8 cellular contexts compared by ENCODE assay signal in the genomic region with DNA sequence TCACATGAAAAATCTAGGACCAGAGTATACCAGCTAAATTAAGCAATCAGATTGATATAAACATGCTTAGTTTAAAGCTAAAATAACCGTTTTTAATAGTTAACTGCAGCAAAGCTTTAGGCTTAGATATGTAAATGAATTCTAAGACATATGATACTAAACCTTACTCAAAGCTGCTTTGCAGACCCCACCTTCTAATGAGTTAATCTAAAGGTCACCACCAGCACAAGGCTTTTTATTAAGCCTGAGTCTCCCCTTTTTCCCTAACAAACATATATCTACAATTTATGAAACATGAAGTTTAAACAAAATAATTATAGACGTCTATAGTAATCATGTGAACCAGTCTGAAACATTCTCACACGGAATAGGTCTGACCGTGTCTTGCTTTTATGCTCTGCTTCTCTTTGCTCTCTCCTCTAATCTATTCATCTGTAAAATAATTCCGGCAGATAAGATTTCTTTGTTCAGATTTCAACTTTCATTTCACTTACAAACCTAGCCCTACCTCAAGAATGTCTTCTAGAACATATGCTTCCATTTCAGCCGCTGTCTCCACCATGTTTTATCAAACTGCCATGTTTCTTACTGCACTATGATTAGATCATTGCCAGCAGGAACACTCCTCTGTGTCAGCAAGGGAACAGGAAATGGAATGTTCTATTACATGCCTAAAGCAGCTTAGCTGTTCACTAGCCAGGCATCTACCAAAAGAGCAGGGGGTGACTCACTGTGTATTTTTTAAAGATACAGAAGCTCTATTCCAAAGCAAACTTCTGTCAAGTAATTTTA. TPM values are rescaled to one million over a fixed set of nuclear protein-coding genes. Genes with fewer than 3 reads are reported as not detected.
A peak's percentile ranks its signal among the peaks of the same experiment; 100 is the strongest.
DNase-seq lines count a peak whose midpoint lies in the region; ATAC-seq, FAIRE-seq and TF ChIP-seq lines count a peak whose summit lies in the region.

No MANE protein-coding gene starts in this region.

- no peaks in the 10 kb centered on the region for H3K36me3 ChIP-seq in A673 (ENCODE audit: insufficient read depth, low read length, poor library complexity, severe bottlenecking)
- no peaks in the 10 kb centered on the region for H3K36me3 ChIP-seq in bronchial epithelial cell (ENCODE audit: control insufficient read depth, insufficient read depth, low read length)

- H3K4me1 ChIP-seq in A673 (ENCODE audit: insufficient read depth, low read length, poor library complexity, severe bottlenecking) = no peaks in the 10 kb centered on the region

- peak; percentile 88 for FAIRE-seq in bronchial epithelial cell (lab: Jason Lieb, UNC)

- POLR2A ChIA-PET in A673 (lab: Charles Lee; ENCODE audit: low non-redundant PET) = interaction anchor here (0.6 kb wide), 1 partner anchor 156 kb away, joined by 3 read pairs; no protein-coding TSS in a partner anchor
- POLR2A ChIA-PET in T-cell (lab: Charles Lee) = interaction anchor here (0.5 to 2.1 kb wide), 12 partner anchors 10 to 57 kb away, joined by 3 to 31 read pairs (median 4); a partner anchor contains a TSS

- no peaks in the 10 kb centered on the region for H3K27me3 Mint-ChIP-seq in T-cell

- peaks cover 4% of the 10 kb centered on the region for H3K36me3 Mint-ChIP-seq in T-cell

- peaks cover 47 to 52% (median 48%) of the 10 kb centered on the region in 3 donors for H3K4me1 Mint-ChIP-seq in T-cell

- no peak for TF ChIP-seq CTCF in A673 (conservative IDR thresholded peaks at IDR 0.05; ENCODE audit: low read depth, low read length)
- TF ChIP-seq CTCF in bronchial epithelial cell (IDR thresholded peaks at IDR 0.05; ENCODE audit: insufficient read depth, low read length, severe bottlenecking) = no peak

- H3K9me3 Mint-ChIP-seq in T-cell = no peaks in the 10 kb centered on the region

- peak overlapping the region; percentile 78 for H3K27ac ChIP-seq in A673 (ENCODE audit: low read depth, low read length, poor library complexity, severe bottlenecking)

- intact Hi-C loops in A673 (cut with micrococcal nuclease; ENCODE audit: unreplicated experiment) = no loop called here

- H3K4me3 Mint-ChIP-seq in T-cell = no peak overlapping the region

- H3K27ac Mint-ChIP-seq in T-cell = no peak overlapping the region

- peak; percentile 98 for ATAC-seq in GM18498 (IDR thresholded peaks at IDR 0.05; ENCODE audit: unreplicated experiment)
- peak; percentile 92 for ATAC-seq in HG02870 (IDR thresholded peaks at IDR 0.05; ENCODE audit: unreplicated experiment)
- peak; percentile 100 for ATAC-seq in T-cell (replicated peaks in 1 of 4)

- H3K4me3 ChIP-seq in A673 (ENCODE audit: low read depth, low read length, poor library complexity, severe bottlenecking) = peak overlapping the region; percentile 52
- H3K4me3 ChIP-seq in bronchial epithelial cell (ENCODE audit: low read depth, low read length) = peak overlapping the region; percentile 52

- CTCF ChIA-PET in A673 (lab: Charles Lee) = no interaction called here
- CTCF ChIA-PET in T-cell (lab: Charles Lee) = interaction anchor here in 1 of 2 donors (0.8 to 5.0 kb wide), 4 partner anchors 23 to 136 kb away, joined by 3 to 49 read pairs (median 4); a partner anchor contains a TSS

- DNase-seq in A673 (ENCODE audit: low spot score) (peak; percentile 86), NCI-H1417 treated with DMSO at 0.1 percent for 48 hours (lab: John Stamatoyannopoulos, UW) (peak; percentile 81), T-cell (peak in 32 of 34 experiments; percentile 14 to 75 (median 54)), bronchial epithelial cell (ENCODE audit: low read depth) (peak; percentile 97), islet precursor cell (peak; percentile 81)
- peak in 3 of 4 experiments; percentile 9 to 25 (median 20) for DNase-seq in stimulated activated CD4-positive, alpha-beta T cell treated with anti-CD3 and anti-CD28 coated beads, Interleukin-1b, Interleukin-23, amount 100 ng/mL, for 24 hours (ENCODE audit: low read depth in 4 of 4, low spot score in 1 of 4)

- no peaks in the 10 kb centered on the region for H3K9me3 ChIP-seq in A673 (ENCODE audit: low read depth, low read length, poor library complexity, severe bottlenecking)

- TSS peak; percentile 79 for BruUV-seq in A673 (replicated peaks; lab: Mats Ljungman, UMichigan)

- no peaks in the 10 kb centered on the region for H3K27me3 ChIP-seq in A673 (replicated peaks; ENCODE audit: insufficient read depth, low read depth, low read length, poor library complexity)
- no peaks in the 10 kb centered on the region for H3K27me3 ChIP-seq in bronchial epithelial cell (ENCODE audit: control insufficient read depth, insufficient read depth, low read length)

RNA-seq across cellular contexts. Expression of a gene that starts 35.9 kb away (rescaled TPM):
- 52.0 and 58.4 TPM in 2 replicates for total RNA-seq in A673 (2021)
- total RNA-seq in T-cell = 10 to 100 TPM; 48.6 to 63.8 (median 51.8) TPM
- total RNA-seq in bronchial epithelial cell = 41.9 and 45.6 TPM in 2 replicates

Comparison
In these comparisons a context has a peak if more than half of its experiments do, and no peak if none do; other contexts are left out.
1. Peak in every context shown above with its lines: DNase-seq, ATAC-seq, H3K4me3 ChIP-seq and H3K27ac ChIP-seq.
2. DNase-seq: peak in every context shown above with its lines; median percentile 97 in bronchial epithelial cell; 86 in A673; 81 in NCI-H1417 treated with DMSO at 0.1 percent for 48 hours; 81 in islet precursor cell; 54 in T-cell; 20 in stimulated activated CD4-positive, alpha-beta T cell treated with anti-CD3 and anti-CD28 coated beads, Interleukin-1b, Interleukin-23, amount 100 ng/mL, for 24 hours.